8 cellular contexts compared by ENCODE assay signal in the genomic region with DNA sequence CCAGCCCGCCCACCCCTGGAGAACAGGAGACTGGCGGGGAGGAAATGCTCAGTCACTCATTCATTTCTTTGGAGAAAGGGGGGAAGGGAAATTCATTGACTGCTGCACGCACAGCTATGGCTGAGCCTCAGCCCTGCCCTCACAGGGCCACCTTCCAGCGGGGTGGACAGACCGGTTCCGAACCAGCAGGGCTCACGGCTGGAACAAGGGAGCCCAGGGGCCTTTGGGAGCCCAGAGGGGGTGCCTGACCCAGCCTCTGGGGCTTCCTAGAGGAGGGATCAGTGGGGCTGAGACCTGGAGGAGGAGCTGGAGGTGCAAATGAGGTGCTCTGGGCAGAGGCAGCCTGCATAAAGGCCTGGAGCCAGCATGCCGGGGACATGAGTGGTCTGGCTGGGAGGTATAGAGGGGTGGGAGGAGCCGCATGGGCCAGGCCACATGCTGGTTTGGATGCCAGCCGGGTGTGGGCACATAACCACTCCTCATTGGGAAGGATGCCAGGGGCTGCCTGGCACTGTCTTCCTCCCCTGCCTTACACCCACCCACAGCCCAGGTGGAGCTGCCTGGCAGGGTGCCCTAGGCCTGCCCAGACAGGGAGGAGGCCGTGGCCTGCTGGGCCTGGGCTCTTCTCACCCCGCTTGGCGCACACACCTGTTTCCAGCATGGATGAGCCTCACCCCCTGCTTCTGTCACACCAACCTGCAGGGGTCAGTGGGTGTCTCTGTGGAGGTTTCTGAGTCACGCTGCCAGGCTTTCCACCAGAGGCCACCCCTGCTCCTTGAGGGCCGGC. TPM values are rescaled to one million over a fixed set of nuclear protein-coding genes. Genes with fewer than 3 reads are reported as not detected.
DNase-seq lines count a peak whose midpoint lies in the region; ATAC-seq lines count a peak whose summit lies in the region.

No MANE protein-coding gene starts in this region.

- H3K27me3 ChIP-seq in MG63 = no peaks in the 10 kb centered on the region

- peaks cover 45% of the 10 kb centered on the region for H3K36me3 ChIP-seq in MG63

- H3K4me3 ChIP-seq in MG63 = no peak overlapping the region
- peak overlapping the region; percentile 15; the same call in 1 of the 2 replicates for H3K4me3 ChIP-seq in iPS-18c (ENCODE audit: insufficient read depth, low read depth, low read length)

- DNase-seq in AG08396 (ENCODE audit: low spot score) (peak; percentile 56), MG63 (peak; percentile 98), anterior cingulate cortex (lab: John Stamatoyannopoulos, UW) (peak in 31 of 58 donors; percentile 7 to 72 (median 28)), stromal cell of bone marrow (ENCODE audit: low read depth) (peak; percentile 28), NCI-H82 treated with DMSO at 0.1 percent for 48 hours (lab: John Stamatoyannopoulos, UW; ENCODE audit: unreplicated experiment) (no peak)

- ATAC-seq in GM21447 (IDR thresholded peaks at IDR 0.05; ENCODE audit: unreplicated experiment) (no peak), GM18873 (IDR thresholded peaks at IDR 0.05; ENCODE audit: low FRiP score, unreplicated experiment) (no peak)

- H3K9me3 ChIP-seq in MG63 = no peaks in the 10 kb centered on the region
- no peaks in the 10 kb centered on the region for H3K9me3 ChIP-seq in iPS-18c (ENCODE audit: control insufficient read depth, insufficient read depth, low read length)

RNA-seq across cellular contexts. Expression of gene PPP5C, which starts 26.9 kb away (rescaled TPM):
- 90.7 and 102 TPM in 2 replicates for total RNA-seq in MG63 (2014; rRNA removed; shearing (Covaris generic); ENCODE audit: low replicate concordance)

RNA-seq across cellular contexts. Expression of gene CCDC8, which starts 39.6 kb away (rescaled TPM):
- total RNA-seq in MG63 (2014; rRNA removed; shearing (Covaris generic); ENCODE audit: low replicate concordance) = 11.6 and 15.9 TPM in 2 replicates

RNA-seq across cellular contexts. Expression of gene PNMA8C, which starts 55.0 kb away (rescaled TPM):
- total RNA-seq in MG63 (2014; rRNA removed; shearing (Covaris generic); ENCODE audit: low replicate concordance) = not detected in 2 replicates
